In the genomic region with DNA sequence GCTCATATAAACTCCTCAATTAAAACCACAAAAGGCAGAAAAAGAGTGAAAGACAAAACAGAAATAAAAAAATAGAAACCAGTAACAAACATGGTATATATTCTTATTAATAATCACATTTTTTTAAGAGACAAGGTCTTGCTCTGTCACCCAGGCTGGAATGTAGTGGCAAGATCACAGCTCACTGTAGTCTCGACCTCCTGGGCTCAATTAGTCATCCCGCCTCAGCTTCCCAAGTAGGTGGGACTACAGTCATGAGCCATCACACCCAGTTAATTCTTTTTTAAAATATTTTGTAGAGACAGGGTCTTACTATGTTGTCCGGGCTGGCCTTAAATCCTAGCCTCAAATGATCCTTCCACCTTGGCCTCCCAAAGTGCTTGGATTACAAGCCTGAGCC, we compare ENCODE assay signal across 25 cellular contexts. TPM values are rescaled to one million over a fixed set of nuclear protein-coding genes. Genes with fewer than 3 reads are reported as not detected.
"Had no signal": no experiment of that assay in that cellular context is flagged by ENCODE, and none has a peak within 500 bp of the region (broad histone marks: within the 10 kb centered on the region; RNA-seq: fewer than 3 reads in every experiment).

No MANE protein-coding gene starts in this region.

- DNase-seq: activated B cell treated with CpG ODN at 0.5 μM for 24 hours; activated CD4-positive, alpha-beta T cell treated with anti-CD3 and anti-CD28 coated beads for 4 hours; activated CD4-positive, alpha-beta T cell treated with anti-CD3 and anti-CD28 coated beads, Interleukin-2, amount 50 U/mL, for 48 hours; activated CD8-positive, alpha-beta memory T cell treated with anti-CD3 and anti-CD28 coated beads, Interleukin-2, amount 50 U/mL, for 48 hours; activated naive CD4-positive, alpha-beta T cell; activated naive CD8-positive, alpha-beta T cell treated with anti-CD3 and anti-CD28 coated beads, Interleukin-2, amount 10 ng/mL, durations not matched to agents 7 days and 5 days; activated T-cell treated with anti-CD3 and anti-CD28 coated beads, Interleukin-2, amount 50 U/mL, for 4 hours; amniotic stem cell; cortex of kidney; endodermal cell; esophagus squamous epithelium; left lung; naive thymus-derived CD8-positive, alpha-beta T cell; stimulated activated CD4-positive, alpha-beta T cell treated with anti-CD3 and anti-CD28 coated beads, Interleukin-12 subunit alpha, Interleukin-12 subunit beta, amount 100 ng/mL, for 4 hours; stimulated activated naive CD8-positive, alpha-beta T cell treated with anti-CD3 and anti-CD28 coated beads, Interleukin-15, amount 100 ng/mL, for 72 hours; T1000; tibial artery had no signal

- ATAC-seq: activated T-cell treated with anti-CD3 and anti-CD28 coated beads, Interleukin-2, amount 50 U/mL, for 4 hours; left lung; naive thymus-derived CD8-positive, alpha-beta T cell; stimulated activated naive CD8-positive, alpha-beta T cell treated with anti-CD3 and anti-CD28 coated beads, Interleukin-15, amount 100 ng/mL, for 72 hours had no signal

RNA-seq across cellular contexts. Expression of a gene that starts 37.1 kb away (rescaled TPM):
- total RNA-seq: activated B cell treated with CpG ODN at 0.5 μM for 24 hours; activated CD8-positive, alpha-beta memory T cell treated with anti-CD3 and anti-CD28 coated beads for 36 hours; activated naive CD8-positive, alpha-beta T cell treated with anti-CD3 and anti-CD28 coated beads, Interleukin-2, amount 10 ng/mL, durations not matched to agents 7 days and 5 days; activated T-cell treated with anti-CD3 and anti-CD28 coated beads, Interleukin-2, amount 50 U/mL, for 4 hours; activated T-helper 2 cell treated with anti-CD3 and anti-CD28 coated beads, Interferon-gamma antibody, Interleukin-2, Interleukin-4, amounts not matched to agents 10 μg/mL and 5 μg/mL and 100 μg/mL, durations not matched to agents 14 hours and 24 hours and 36 hours; cerebellum; endodermal cell; fibroblast of villous mesenchyme; kidney epithelial cell; left lung; lung; naive thymus-derived CD8-positive, alpha-beta T cell; omental fat pad; urinary bladder had no signal

RNA-seq across cellular contexts. Expression of a gene that starts 51.8 kb away (rescaled TPM):
- total RNA-seq: activated T-helper 2 cell treated with anti-CD3 and anti-CD28 coated beads, Interferon-gamma antibody, Interleukin-2, Interleukin-4, amounts not matched to agents 10 μg/mL and 5 μg/mL and 100 μg/mL, durations not matched to agents 14 hours and 24 hours and 36 hours; fibroblast of villous mesenchyme had no signal
